ENCODE assay signal across 8 cellular contexts in genomic region chr6:136644597-136644952, GRCh38.
A peak's percentile ranks its signal among the peaks of the same experiment; 100 is the strongest.
DNase-seq lines count a peak whose midpoint lies in the region; ATAC-seq and TF ChIP-seq lines count a peak whose summit lies in the region.
"Had no signal": no experiment of that assay in that cellular context is flagged by ENCODE, and none has a peak within 500 bp of the region (broad histone marks: within the 10 kb centered on the region; RNA-seq: fewer than 3 reads in every experiment).

No MANE protein-coding gene starts in this region.

- no peaks in the 10 kb centered on the region for H3K79me2 ChIP-seq in PC-3 (ENCODE audit: low read length)

- TF ChIP-seq EP300 in transverse colon (IDR thresholded peaks at IDR 0.05; ENCODE audit: low read depth), result no peak

- in situ Hi-C loops in transverse colon (cut with MboI; ENCODE audit: low pct_ligation_motif_present in 1 of 4, low pct_unique_long_range_greater_than_20kb in 1 of 4, low sequenced_read_pairs in 3 of 4), result loop anchor here in 3 of 4 donors (5.0 to 10.0 kb wide), 3 partner anchors 60 to 150 kb away; partner anchors contain the start of gene MAP3K5 (in 2 of the 3)

- no peak for TF ChIP-seq CTCF in PC-3 (conservative IDR thresholded peaks at IDR 0.05; ENCODE audit: low read depth, low read length)
- no peak for TF ChIP-seq CTCF in transverse colon (IDR thresholded peaks at IDR 0.05)

- H3K4me2 ChIP-seq in PC-3 (ENCODE audit: low read length), result no peak overlapping the region

- no peak overlapping the region for H3K9ac ChIP-seq in PC-3 (ENCODE audit: low read length)

- H3K4me1 ChIP-seq in PC-3 (ENCODE audit: insufficient read depth, low read length), result peaks cover 12% of the 10 kb centered on the region; the same call in 1 of the 2 replicates
- peaks cover 0 to 17% (median 8%) of the 10 kb centered on the region in 4 donors for H3K4me1 ChIP-seq in transverse colon

- 80 to 83% methylated on average over 1 to 4 of the region's 4 CpGs for WGBS in transverse colon (ENCODE audit: low coverage in 1 of 2), 2 donors

- no peak overlapping the region for H3K27ac ChIP-seq in PC-3 (ENCODE audit: low read length)
- H3K27ac ChIP-seq in transverse colon, result peak overlapping the region; percentile 4 to 58 (median 32)

- ATAC-seq in GM21723 (IDR thresholded peaks at IDR 0.05; ENCODE audit: unreplicated experiment), result peak; percentile 25
- no peak for ATAC-seq in PC-3
- ATAC-seq in left ventricle myocardium superior, result peak; percentile 1

- peak overlapping the region; percentile 43; the same call in 1 of the 2 replicates for H2AFZ ChIP-seq in PC-3 (ENCODE audit: low read length)

- CTCF ChIA-PET in PC-3 (lab: Charles Lee), result interaction anchor here (0.6 to 2.9 kb wide), 6 partner anchors 25 to 151 kb away, joined by 3 to 119 read pairs (median 6); partner anchors contain the start of genes MAP3K5 and MAP7

- no peaks in the 10 kb centered on the region for H3K9me2 ChIP-seq in PC-3 (replicated peaks; ENCODE audit: low read length)

- no peaks in the 10 kb centered on the region for H3F3A ChIP-seq in PC-3 (ENCODE audit: low read length, unreplicated experiment)

- H3K9me3 ChIP-seq in PC-3 (ENCODE audit: low read length) (no peaks in the 10 kb centered on the region), transverse colon (no peaks in the 10 kb centered on the region)
- H3K9me3 ChIP-seq: Caco-2 had no signal

- H3K27me3 ChIP-seq in PC-3 (ENCODE audit: low read length) (no peaks in the 10 kb centered on the region), transverse colon (no peaks in the 10 kb centered on the region)

- DNase-seq in PC-3 (no peak), left ventricle myocardium superior (no peak), transverse colon (no peak), NCI-H226 (no peak), T-helper 2 cell (no peak)
- no peak for DNase-seq in activated T-cell treated with anti-CD3 and anti-CD28 coated beads, Interleukin-2, amount 50 U/mL, for 48 hours

- no peak overlapping the region for H3K4me3 ChIP-seq in PC-3 (ENCODE audit: low read length)
- H3K4me3 ChIP-seq in transverse colon, result no peak overlapping the region

- no TSS peak for BruUV-seq in PC-3 (replicated peaks; lab: Mats Ljungman, UMichigan)

- H3K36me3 ChIP-seq in PC-3 (ENCODE audit: low read depth, low read length) (no peaks in the 10 kb centered on the region), transverse colon (no peaks in the 10 kb centered on the region)

- TF ChIP-seq POLR2A in transverse colon (IDR thresholded peaks at IDR 0.05), result no peak

- intact Hi-C loops in PC-3 (cut with micrococcal nuclease), result loop anchor here (1.0 kb wide), 3 partner anchors 36 to 149 kb away; no protein-coding TSS in a partner anchor
- intact Hi-C loops in left ventricle myocardium superior (cut with micrococcal nuclease), result loop anchor here (5.0 kb wide), 1 partner anchor 148 kb away; the partner anchor contains the start of gene MAP3K5
- intact Hi-C loops in transverse colon (cut with DNase I; ENCODE audit: low total_unique reads), result loop anchor here (2.0 kb wide), 1 partner anchor 148 kb away; the partner anchor contains the start of gene MAP3K5

- POLR2A ChIA-PET in PC-3 (lab: Charles Lee; ENCODE audit: unreplicated experiment), result interaction anchor here (3.0 kb wide), 1 partner anchor 148 kb away, joined by 23 read pairs; the partner anchor contains the start of gene MAP3K5

- no peaks in the 10 kb centered on the region for H4K20me1 ChIP-seq in PC-3 (ENCODE audit: low read length)
